ENCODE assay signal across 18 cellular contexts in genomic region chr6:38279423-38279822, GRCh38.
DNase-seq lines count a peak whose midpoint lies in the region; ATAC-seq and TF ChIP-seq lines count a peak whose summit lies in the region.
"Had no signal": no experiment of that assay in that cellular context is flagged by ENCODE, and none has a peak within 500 bp of the region (broad histone marks: within the 10 kb centered on the region; RNA-seq: fewer than 3 reads in every experiment).

No MANE protein-coding gene starts in this region.

- H3K79me2 ChIP-seq in neural cell (replicated peaks; ENCODE audit: insufficient read depth, low read length), result no peaks in the 10 kb centered on the region

- no peak overlapping the region for H3K27ac Mint-ChIP-seq in HFFc6

- no peaks in the 10 kb centered on the region for H3K36me3 ChIP-seq in neural cell (ENCODE audit: insufficient read depth, low read length)
- no peaks in the 10 kb centered on the region; the same call in 1 of the 2 replicates for H3K36me3 ChIP-seq in WERI-Rb-1
- H3K36me3 ChIP-seq in ascending aorta, result no peaks in the 10 kb centered on the region
- H3K36me3 ChIP-seq: gastrocnemius medialis, ovary, SJCRH30 had no signal

- H3K27ac ChIP-seq in neural cell (ENCODE audit: low read length), result peak overlapping the region; percentile 65
- no peak overlapping the region for H3K27ac ChIP-seq in WERI-Rb-1
- no peak overlapping the region for H3K27ac ChIP-seq in ascending aorta
- H3K27ac ChIP-seq: C4-2B, gastrocnemius medialis had no signal

- no peaks in the 10 kb centered on the region for H3K4me1 ChIP-seq in ascending aorta
- H3K4me1 ChIP-seq: gastrocnemius medialis had no signal

- no peak overlapping the region for H3K9ac ChIP-seq in neural cell (ENCODE audit: low read length)

- H4K20me1 ChIP-seq in neural cell (ENCODE audit: insufficient read depth), result no peaks in the 10 kb centered on the region

- no peaks in the 10 kb centered on the region for H3F3A ChIP-seq in neural cell (ENCODE audit: insufficient read depth, low read length, poor library complexity, severe bottlenecking)

- no peak overlapping the region for H3K4me3 Mint-ChIP-seq in HFFc6

- H3K27me3 Mint-ChIP-seq in HFFc6 (ENCODE audit: insufficient read depth), result no peaks in the 10 kb centered on the region

- intact Hi-C loops in ascending aorta (cut with DNase I), result no loop called here

- ATAC-seq in HG03442 (IDR thresholded peaks at IDR 0.05; ENCODE audit: unreplicated experiment) (no peak), HG02840 (IDR thresholded peaks at IDR 0.05; ENCODE audit: low FRiP score, unreplicated experiment) (no peak)
- ATAC-seq: gastrocnemius medialis had no signal

- H2AFZ ChIP-seq in neural cell (ENCODE audit: low read depth, low read length), result no peak overlapping the region

- H3K9me3 ChIP-seq in neural cell (ENCODE audit: low read length) (no peaks in the 10 kb centered on the region), WERI-Rb-1 (ENCODE audit: severe bottlenecking) (no peaks in the 10 kb centered on the region), ascending aorta (no peaks in the 10 kb centered on the region)
- H3K9me3 ChIP-seq: gastrocnemius medialis, ovary had no signal

- no peaks in the 10 kb centered on the region for H3K9me3 Mint-ChIP-seq in HFFc6

- no peaks in the 10 kb centered on the region for H3K9me2 ChIP-seq in neural cell (ENCODE audit: insufficient read depth, low read length)

- TF ChIP-seq CTCF in HFFc6 (IDR thresholded peaks at IDR 0.05) (peak; percentile 12; the same call in 1 of the 2 replicates), cardiac fibroblast (IDR thresholded peaks at IDR 0.05; ENCODE audit: low read depth, low read length) (peak; percentile 31), neural cell (IDR thresholded peaks at IDR 0.05; ENCODE audit: poor library complexity, severe bottlenecking) (no peak), WERI-Rb-1 (IDR thresholded peaks at IDR 0.05; ENCODE audit: low read depth, low read length) (no peak), ascending aorta (IDR thresholded peaks at IDR 0.05) (no peak)

- TF ChIP-seq RAD21 in neural cell (conservative IDR thresholded peaks at IDR 0.05), result peak; percentile 48

- H3K36me3 Mint-ChIP-seq in HFFc6 (ENCODE audit: low read depth), result 0 out of 2 replicates have a peak, but pooled peaks cover 4% of the 10 kb centered on the region

- DNase-seq in Ammon's horn (ENCODE audit: low spot score) (peak; percentile 75), HFFc6 (no peak), cardiac fibroblast (ENCODE audit: low read depth in 2 of 2) (peak; percentile 24 to 34), WERI-Rb-1 (no peak), ascending aorta (ENCODE audit: low spot score in 2 of 2) (no peak)
- DNase-seq: activated effector memory CD4-positive, alpha-beta T cell treated with anti-CD3 and anti-CD28 coated beads, Interleukin-2, amount 50 U/mL, for 16 hours; anterior cingulate cortex; DMS79 treated with DMSO at 0.1 percent for 48 hours; gastrocnemius medialis; NCI-H1092; NK-92 treated with Interleukin-12 subunit alpha and Interleukin-12 subunit beta, amount 100 ng/mL, for 24 hours; ovary; stimulated activated CD4-positive, alpha-beta T cell treated with anti-CD3 and anti-CD28 coated beads, Interleukin-12 subunit alpha, Interleukin-12 subunit beta, amount 100 ng/mL, for 4 hours had no signal

- no peak overlapping the region for H3K4me2 ChIP-seq in neural cell (ENCODE audit: low read length)

- no peaks in the 10 kb centered on the region for H3K27me3 ChIP-seq in neural cell (ENCODE audit: insufficient read depth, low read depth, low read length)
- no peaks in the 10 kb centered on the region for H3K27me3 ChIP-seq in WERI-Rb-1 (ENCODE audit: insufficient read depth, low read depth, severe bottlenecking)
- H3K27me3 ChIP-seq in ascending aorta, result no peaks in the 10 kb centered on the region
- H3K27me3 ChIP-seq: gastrocnemius medialis, ovary, SJCRH30 had no signal

- TF ChIP-seq EP300 in neural cell (conservative IDR thresholded peaks at IDR 0.05; ENCODE audit: poor library complexity, severe bottlenecking), result no peak

- peaks cover 38% of the 10 kb centered on the region for H3K4me1 Mint-ChIP-seq in HFFc6 (ENCODE audit: low read depth)

- H3K4me3 ChIP-seq in cardiac fibroblast (replicated peaks in 1 of 2; ENCODE audit: low read depth in 2 of 2, low read length in 2 of 2) (no peak overlapping the region), neural cell (ENCODE audit: low read length) (no peak overlapping the region), WERI-Rb-1 (ENCODE audit: low read depth, low read length) (no peak overlapping the region), ascending aorta (no peak overlapping the region)
- H3K4me3 ChIP-seq: gastrocnemius medialis, ovary, SJCRH30 had no signal

TF ChIP-seq in neural cell, 6 proteins besides CTCF, POLR2A, EP300 and RAD21:
- no peak for TF ChIP-seq MXI1 (conservative IDR thresholded peaks at IDR 0.05; ENCODE audit: poor library complexity, severe bottlenecking)
- no peak for TF ChIP-seq REST (IDR thresholded peaks at IDR 0.05; ENCODE audit: borderline replicate concordance)
- no peak for TF ChIP-seq SMC3 (conservative IDR thresholded peaks at IDR 0.05; ENCODE audit: poor library complexity)
- no peak for TF ChIP-seq EZH2 (IDR thresholded peaks at IDR 0.05; ENCODE audit: borderline replicate concordance, insufficient read depth, low read length, poor library complexity, severe bottlenecking)
- no peak for TF ChIP-seq TAF1 (IDR thresholded peaks at IDR 0.05; ENCODE audit: low read depth)
- TF ChIP-seq POLR2AphosphoS5 (IDR thresholded peaks at IDR 0.05), result no peak
TF ChIP-seq in neural cell: peak in this region for 0.

Comparison
In these comparisons a context has a peak if more than half of its experiments do, and no peak if none do; other contexts are left out.
1. DNase-seq: peak in Ammon's horn (single experiment) and cardiac fibroblast (2 of 2); none in HFFc6 (single experiment), WERI-Rb-1 (single experiment) and ascending aorta (0 of 2).
2. CTCF ChIP-seq: peak in HFFc6 (single experiment) and cardiac fibroblast (single experiment); none in neural cell (single experiment), WERI-Rb-1 (single experiment) and ascending aorta (0 of 3).